Comparison of ENCODE assay signal across 17 cellular contexts in genomic region chr1:241844593-241844992, GRCh38.
"Had no signal": no experiment of that assay in that cellular context is flagged by ENCODE, and none has a peak within 500 bp of the region (broad histone marks: within the 10 kb centered on the region; RNA-seq: fewer than 3 reads in every experiment).

No MANE protein-coding gene starts in this region.

- H3K4me3 Mint-ChIP-seq: activated CD4-positive, alpha-beta memory T cell treated with anti-CD3 and anti-CD28 coated beads, Interleukin-2, amount 10 ng/mL, durations not matched to agents 7 days and 5 days; activated CD4-positive, alpha-beta T cell treated with anti-CD3 and anti-CD28 coated beads, Interleukin-2, amount 10 ng/mL, durations not matched to agents 24 days and 14 days; activated naive CD4-positive, alpha-beta T cell treated with anti-CD3 and anti-CD28 coated beads for 36 hours; activated naive CD8-positive, alpha-beta T cell treated with anti-CD3 and anti-CD28 coated beads, Interleukin-2, amount 10 ng/mL, durations not matched to agents 7 days and 5 days; activated T-cell treated with anti-CD3 and anti-CD28 coated beads, Interleukin-2, amount 50 U/mL, for 72 hours; endodermal cell; memory B cell; natural killer cell treated with Interleukin-12 subunit alpha and Interleukin-12 subunit beta and Interleukin-15 and Interleukin-18, amount 100 ng/mL, for 72 hours had no signal

- H3K27me3 Mint-ChIP-seq: memory B cell had no signal

- H3K36me3 Mint-ChIP-seq: memory B cell had no signal

- DNase-seq: activated CD4-positive, alpha-beta memory T cell treated with anti-CD3 and anti-CD28 coated beads, Interleukin-2, amount 10 ng/mL, durations not matched to agents 7 days and 5 days; activated CD4-positive, alpha-beta T cell treated with anti-CD3 and anti-CD28 coated beads, Interleukin-2, amount 10 ng/mL, durations not matched to agents 24 days and 14 days; activated effector memory CD4-positive, alpha-beta T cell treated with Interleukin-2 at 50 U/mL for 16 hours; activated naive CD4-positive, alpha-beta T cell treated with anti-CD3 and anti-CD28 coated beads for 36 hours; activated naive CD8-positive, alpha-beta T cell treated with anti-CD3 and anti-CD28 coated beads, Interleukin-2, amount 10 ng/mL, durations not matched to agents 7 days and 5 days; amygdala; cerebellar nuclear complex; endodermal cell; esophagus squamous epithelium; head of caudate nucleus; hypothalamus; spleen; stimulated activated CD4-positive, alpha-beta T cell treated with anti-CD3 and anti-CD28 coated beads, Interleukin-4, amount 100 ng/mL, for 1 hour; stimulated activated naive CD4-positive, alpha-beta T cell had no signal

- H3K27ac Mint-ChIP-seq: activated CD4-positive, alpha-beta memory T cell treated with anti-CD3 and anti-CD28 coated beads, Interleukin-2, amount 10 ng/mL, durations not matched to agents 7 days and 5 days; activated CD4-positive, alpha-beta T cell treated with anti-CD3 and anti-CD28 coated beads, Interleukin-2, amount 10 ng/mL, durations not matched to agents 24 days and 14 days; activated naive CD4-positive, alpha-beta T cell treated with anti-CD3 and anti-CD28 coated beads for 36 hours; activated naive CD8-positive, alpha-beta T cell treated with anti-CD3 and anti-CD28 coated beads, Interleukin-2, amount 10 ng/mL, durations not matched to agents 7 days and 5 days; activated T-cell treated with anti-CD3 and anti-CD28 coated beads, Interleukin-2, amount 50 U/mL, for 72 hours; endodermal cell; memory B cell; natural killer cell treated with Interleukin-12 subunit alpha and Interleukin-12 subunit beta and Interleukin-15 and Interleukin-18, amount 100 ng/mL, for 72 hours had no signal

- H3K9me3 Mint-ChIP-seq: activated CD4-positive, alpha-beta memory T cell treated with anti-CD3 and anti-CD28 coated beads, Interleukin-2, amount 10 ng/mL, durations not matched to agents 7 days and 5 days; activated CD4-positive, alpha-beta T cell treated with anti-CD3 and anti-CD28 coated beads, Interleukin-2, amount 10 ng/mL, durations not matched to agents 24 days and 14 days; activated naive CD4-positive, alpha-beta T cell treated with anti-CD3 and anti-CD28 coated beads for 36 hours; activated naive CD8-positive, alpha-beta T cell treated with anti-CD3 and anti-CD28 coated beads, Interleukin-2, amount 10 ng/mL, durations not matched to agents 7 days and 5 days; activated T-cell treated with anti-CD3 and anti-CD28 coated beads, Interleukin-2, amount 50 U/mL, for 72 hours; endodermal cell; memory B cell; natural killer cell treated with Interleukin-12 subunit alpha and Interleukin-12 subunit beta and Interleukin-15 and Interleukin-18, amount 100 ng/mL, for 72 hours had no signal
